In the genomic region with DNA sequence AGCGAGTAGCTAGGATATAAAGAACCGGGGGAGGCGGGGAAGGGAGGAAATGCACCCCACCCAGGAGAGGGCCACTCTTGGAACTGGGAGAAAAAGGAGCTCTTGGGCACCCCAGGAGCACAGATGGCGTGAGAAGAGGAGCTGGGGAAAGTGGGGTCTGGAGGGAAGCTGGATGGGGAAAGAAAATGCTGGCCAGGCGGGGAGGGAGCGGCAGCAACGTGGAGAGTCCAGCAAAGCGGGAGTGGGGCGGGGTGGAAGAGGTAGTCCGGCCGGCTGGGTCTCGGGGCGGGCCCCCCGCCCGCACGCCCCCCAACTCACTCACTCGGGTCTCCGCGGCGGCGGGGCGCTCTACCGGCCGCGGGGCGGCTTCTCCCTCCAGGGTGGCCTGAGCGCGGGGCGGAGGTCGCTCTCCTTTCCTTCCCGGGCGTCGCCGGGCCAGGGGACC, we compare ENCODE assay signal across 8 cellular contexts. TPM values are rescaled to one million over a fixed set of nuclear protein-coding genes. Genes with fewer than 3 reads are reported as not detected.
DNase-seq lines count a peak whose midpoint lies in the region; ATAC-seq and TF ChIP-seq lines count a peak whose summit lies in the region.

No MANE protein-coding gene starts in this region.

- DNase-seq in A673 (ENCODE audit: low spot score): peak; percentile 42
- DNase-seq in HFFc6: no peak
- no peak for DNase-seq in right atrium auricular region (ENCODE audit: low spot score)
- peak; percentile 76 for DNase-seq in sigmoid colon
- no peak for DNase-seq in NCI-H1092 treated with DMSO at 0.1 percent for 48 hours (lab: John Stamatoyannopoulos, UW)

- peaks cover 13% of the 10 kb centered on the region; the same call in 1 of the 2 replicates for H3K27me3 Mint-ChIP-seq in HFFc6 (ENCODE audit: insufficient read depth)
- no peaks in the 10 kb centered on the region for H3K27me3 Mint-ChIP-seq in activated T-helper 17 cell treated with anti-CD3 and anti-CD28 coated beads, Interleukin-2, amount 50 U/mL, for 72 hours

- no TSS peak for BruUV-seq in A673 (replicated peaks; lab: Mats Ljungman, UMichigan)

- H3K4me1 ChIP-seq in A673 (ENCODE audit: insufficient read depth, low read length, poor library complexity, severe bottlenecking) (peaks cover 14% of the 10 kb centered on the region), right atrium auricular region (peaks cover 0 to 38% of the 10 kb centered on the region in 2 donors), sigmoid colon (peaks cover 0 to 33% (median 29%) of the 10 kb centered on the region in 4 donors)

- no peak for TF ChIP-seq EP300 in sigmoid colon (IDR thresholded peaks at IDR 0.05)

- H3K27ac ChIP-seq in A673 (ENCODE audit: low read depth, low read length, poor library complexity, severe bottlenecking) (peak overlapping the region; percentile 100), right atrium auricular region (peak overlapping the region; percentile 99 to 100), sigmoid colon (peak overlapping the region; percentile 97 to 99 (median 98))

- CTCF ChIA-PET in A673 (lab: Charles Lee): interaction anchor here (0.6 kb wide), 1 partner anchor 43 kb away, joined by 3 read pairs; no protein-coding TSS in a partner anchor

- peaks cover 20% of the 10 kb centered on the region for H3K36me3 ChIP-seq in A673 (ENCODE audit: insufficient read depth, low read length, poor library complexity, severe bottlenecking)
- H3K36me3 ChIP-seq in right atrium auricular region: peaks cover 15% of the 10 kb centered on the region
- H3K36me3 ChIP-seq in sigmoid colon: peaks cover 0 to 17% (median 3%) of the 10 kb centered on the region in 4 donors

- no peaks in the 10 kb centered on the region for H3K27me3 ChIP-seq in A673 (replicated peaks; ENCODE audit: insufficient read depth, low read depth, low read length, poor library complexity)
- no peaks in the 10 kb centered on the region for H3K27me3 ChIP-seq in right atrium auricular region
- no peaks in the 10 kb centered on the region for H3K27me3 ChIP-seq in sigmoid colon

- no peaks in the 10 kb centered on the region for H3K9me3 Mint-ChIP-seq in HFFc6
- H3K9me3 Mint-ChIP-seq in activated T-helper 17 cell treated with anti-CD3 and anti-CD28 coated beads, Interleukin-2, amount 50 U/mL, for 72 hours: no peaks in the 10 kb centered on the region

- no peak for TF ChIP-seq POLR2A in sigmoid colon (IDR thresholded peaks at IDR 0.05)

- peaks cover 23% of the 10 kb centered on the region for H3K36me3 Mint-ChIP-seq in HFFc6 (ENCODE audit: low read depth)
- H3K36me3 Mint-ChIP-seq in activated T-helper 17 cell treated with anti-CD3 and anti-CD28 coated beads, Interleukin-2, amount 50 U/mL, for 72 hours (ENCODE audit: low read depth): peaks cover 69% of the 10 kb centered on the region

- H3K4me3 ChIP-seq in A673 (ENCODE audit: low read depth, low read length, poor library complexity, severe bottlenecking): peak overlapping the region; percentile 100
- H3K4me3 ChIP-seq in right atrium auricular region: peak overlapping the region; percentile 96 to 99
- peak overlapping the region; percentile 89 to 99 (median 98) for H3K4me3 ChIP-seq in sigmoid colon

- ATAC-seq in activated T-helper 17 cell treated with anti-CD3 and anti-CD28 coated beads, Interleukin-2, amount 50 U/mL, for 72 hours (replicated peaks): no peak
- ATAC-seq in GM18858 (IDR thresholded peaks at IDR 0.05; ENCODE audit: unreplicated experiment): no peak
- ATAC-seq in GM18873 (IDR thresholded peaks at IDR 0.05; ENCODE audit: low FRiP score, unreplicated experiment): no peak

- peak overlapping the region; percentile 97 for H3K27ac Mint-ChIP-seq in HFFc6
- peak overlapping the region; percentile 86 for H3K27ac Mint-ChIP-seq in activated T-helper 17 cell treated with anti-CD3 and anti-CD28 coated beads, Interleukin-2, amount 50 U/mL, for 72 hours

- POLR2A ChIA-PET in A673 (lab: Charles Lee; ENCODE audit: low non-redundant PET): interaction anchor here (0.6 to 1.5 kb wide), 7 partner anchors 10 to 175 kb away, joined by 3 to 5 read pairs (median 4); a partner anchor contains a TSS

- 0 to 1% methylated on average over 34 of the region's 34 CpGs for WGBS in sigmoid colon, 2 donors

- intact Hi-C loops in A673 (cut with micrococcal nuclease; ENCODE audit: unreplicated experiment) (loop anchor here (5.0 kb wide), 1 partner anchor 354 kb away; a partner anchor contains a TSS), sigmoid colon (cut with DNase I) (loop anchor here (1.0 to 2.0 kb wide), 2 partner anchors 23 to 43 kb away; a partner anchor contains a TSS)

- H3K4me1 Mint-ChIP-seq in HFFc6 (ENCODE audit: low read depth): peaks cover 23% of the 10 kb centered on the region
- H3K4me1 Mint-ChIP-seq in activated T-helper 17 cell treated with anti-CD3 and anti-CD28 coated beads, Interleukin-2, amount 50 U/mL, for 72 hours: peaks cover 11% of the 10 kb centered on the region

- H3K9me3 ChIP-seq in A673 (ENCODE audit: low read depth, low read length, poor library complexity, severe bottlenecking) (no peaks in the 10 kb centered on the region), right atrium auricular region (no peaks in the 10 kb centered on the region), sigmoid colon (no peaks in the 10 kb centered on the region)

- H3K4me3 Mint-ChIP-seq in HFFc6: peak overlapping the region; percentile 99
- H3K4me3 Mint-ChIP-seq in activated T-helper 17 cell treated with anti-CD3 and anti-CD28 coated beads, Interleukin-2, amount 50 U/mL, for 72 hours: peak overlapping the region; percentile 85

- no peak for TF ChIP-seq CTCF in A673 (conservative IDR thresholded peaks at IDR 0.05; ENCODE audit: low read depth, low read length)
- TF ChIP-seq CTCF in HFFc6 (IDR thresholded peaks at IDR 0.05): no peak
- TF ChIP-seq CTCF in right atrium auricular region (IDR thresholded peaks at IDR 0.05): no peak
- no peak for TF ChIP-seq CTCF in sigmoid colon (IDR thresholded peaks at IDR 0.05)

RNA-seq across cellular contexts. Expression of a gene that starts 0.5 kb away (rescaled TPM):
- total RNA-seq in A673 (2021): 48.1 and 53.8 TPM in 2 replicates
- total RNA-seq in HFFc6 (2021; fragmentation: NEBNext Ultra II Directional; extraction: Animal tissue kit (Norgen Biotek cat#: 25700)): 10 to 100 TPM; 49.2 to 54.9 (median 51.9) TPM
- 10 to 100 TPM; 38.5 to 40.8 TPM for total RNA-seq in activated T-helper 17 cell treated with anti-CD3 and anti-CD28 coated beads, Interleukin-2, amount 50 U/mL, for 72 hours
- 10 to 100 TPM; 49.1 to 55.3 TPM for total RNA-seq in right atrium auricular region
- 10 to 100 TPM; 23.2 to 38.2 (median 31.8) TPM for total RNA-seq in sigmoid colon
- polyA plus RNA-seq in sigmoid colon: 10 to 100 TPM; 13.2 to 31.9 (median 15.0) TPM

RNA-seq across cellular contexts. Expression of a gene that starts 22.4 kb away (rescaled TPM):
- total RNA-seq in A673 (2021) (72.6 and 85.5 TPM in 2 replicates), right atrium auricular region (10 to 100 TPM; 19.3 to 23.5 TPM), sigmoid colon (10 to 100 TPM; 31.9 to 54.2 (median 44.4) TPM)
- total RNA-seq in HFFc6 (2021; fragmentation: NEBNext Ultra II Directional; extraction: Animal tissue kit (Norgen Biotek cat#: 25700)): 10 to 100 TPM; 40.0 to 58.4 (median 55.3) TPM
- total RNA-seq in activated T-helper 17 cell treated with anti-CD3 and anti-CD28 coated beads, Interleukin-2, amount 50 U/mL, for 72 hours: 10 to 100 TPM; 34.3 to 92.0 TPM
- 10 to 100 TPM; 49.2 to 59.6 (median 59.6) TPM for polyA plus RNA-seq in sigmoid colon

RNA-seq across cellular contexts. Expression of a gene that starts 22.8 kb away (rescaled TPM):
- total RNA-seq in A673 (2021): 125 and 127 TPM in 2 replicates
- total RNA-seq in HFFc6 (2021; fragmentation: NEBNext Ultra II Directional; extraction: Animal tissue kit (Norgen Biotek cat#: 25700)): 10 to 100 TPM; 72.3 to 87.4 (median 78.7) TPM
- total RNA-seq in activated T-helper 17 cell treated with anti-CD3 and anti-CD28 coated beads, Interleukin-2, amount 50 U/mL, for 72 hours: 100 to 1,000 TPM in 1 of 2 donors, 10 to 100 TPM in 1; 67.8 to 106 TPM
- 100 to 1,000 TPM; 447 to 604 TPM for total RNA-seq in right atrium auricular region
- 10 to 100 TPM; 67.3 to 90.3 (median 83.0) TPM for total RNA-seq in sigmoid colon
- 100 to 1,000 TPM; 106 to 157 (median 127) TPM for polyA plus RNA-seq in sigmoid colon

Comparison
In these comparisons a context has a peak if more than half of its experiments do, and no peak if none do; other contexts are left out.
1. DNase-seq: peak in A673 (single experiment) and sigmoid colon (single experiment); none in HFFc6 (single experiment), right atrium auricular region (single experiment) and NCI-H1092 treated with DMSO at 0.1 percent for 48 hours (single experiment).
2. Peak in every context shown above with its lines, with median percentiles within 50 percentile points of each other: H3K27ac ChIP-seq and H3K4me3 ChIP-seq.